Comparison of ENCODE assay signal across 9 cellular contexts in genomic region chr9:35661756-35662350, GRCh38. TPM values are rescaled to one million over a fixed set of nuclear protein-coding genes. Genes with fewer than 3 reads are reported as not detected.
DNase-seq lines count a peak whose midpoint lies in the region; ATAC-seq and TF ChIP-seq lines count a peak whose summit lies in the region.
"Had no signal": no experiment of that assay in that cellular context is flagged by ENCODE, and none has a peak within 500 bp of the region (broad histone marks: within the 10 kb centered on the region; RNA-seq: fewer than 3 reads in every experiment).

No MANE protein-coding gene starts in this region.

- no peak for TF ChIP-seq CTCF in hepatocyte (IDR thresholded peaks at IDR 0.05; ENCODE audit: poor library complexity)
- TF ChIP-seq CTCF in testis (IDR thresholded peaks at IDR 0.05), result no peak
- no peak for TF ChIP-seq CTCF in MM.1S (IDR thresholded peaks at IDR 0.05; ENCODE audit: low read length)

- no peak for ATAC-seq in activated T-cell treated with anti-CD3 and anti-CD28 coated beads, Interleukin-2, amount 50 U/mL, for 4 hours

- peaks cover 3% of the 10 kb centered on the region for H3K27me3 Mint-ChIP-seq in activated T-cell treated with anti-CD3 and anti-CD28 coated beads, Interleukin-2, amount 50 U/mL, for 24 hours
- peaks cover 3% of the 10 kb centered on the region for H3K27me3 Mint-ChIP-seq in activated T-cell treated with anti-CD3 and anti-CD28 coated beads, Interleukin-2, amount 50 U/mL, for 4 hours (ENCODE audit: low read depth)

- peak overlapping the region; percentile 50 for H3K27ac ChIP-seq in hepatocyte
- peak overlapping the region; percentile 36 to 77 for H3K27ac ChIP-seq in testis
- no peak overlapping the region for H3K27ac ChIP-seq in MM.1S (ENCODE audit: low read length)

- H3K4me1 ChIP-seq in hepatocyte (ENCODE audit: insufficient read depth), result peaks cover 11% of the 10 kb centered on the region
- peaks cover 19% of the 10 kb centered on the region for H3K4me1 ChIP-seq in testis
- peaks cover 22% of the 10 kb centered on the region for H3K4me1 ChIP-seq in MM.1S (ENCODE audit: low read length)

- peaks cover 78% of the 10 kb centered on the region for H3K4me1 Mint-ChIP-seq in activated T-cell treated with anti-CD3 and anti-CD28 coated beads, Interleukin-2, amount 50 U/mL, for 24 hours (ENCODE audit: low read depth)
- H3K4me1 Mint-ChIP-seq in activated T-cell treated with anti-CD3 and anti-CD28 coated beads, Interleukin-2, amount 50 U/mL, for 4 hours (ENCODE audit: low read depth), result peaks cover 75% of the 10 kb centered on the region

- H3F3A ChIP-seq in MM.1S (ENCODE audit: insufficient read depth, low read length), result peaks cover 36% of the 10 kb centered on the region

- H3K4me3 ChIP-seq in hepatocyte, result no peak overlapping the region
- H3K4me3 ChIP-seq in testis, result no peak overlapping the region
- H3K4me3 ChIP-seq in MM.1S (ENCODE audit: low read length), result no peak overlapping the region

- H3K27me3 ChIP-seq in hepatocyte (no peaks in the 10 kb centered on the region), testis (no peaks in the 10 kb centered on the region), MM.1S (replicated peaks; ENCODE audit: insufficient read depth, low read length) (no peaks in the 10 kb centered on the region)

- H3K36me3 ChIP-seq in hepatocyte (replicated peaks; ENCODE audit: insufficient read depth, low read depth), result no peaks in the 10 kb centered on the region
- no peaks in the 10 kb centered on the region for H3K36me3 ChIP-seq in testis (ENCODE audit: low read depth, missing control alignments)
- no peaks in the 10 kb centered on the region for H3K36me3 ChIP-seq in MM.1S (replicated peaks; ENCODE audit: insufficient read depth, low read length)

- H3K9me3 Mint-ChIP-seq in activated T-cell treated with anti-CD3 and anti-CD28 coated beads, Interleukin-2, amount 50 U/mL, for 24 hours, result no peaks in the 10 kb centered on the region
- peaks cover 3% of the 10 kb centered on the region for H3K9me3 Mint-ChIP-seq in activated T-cell treated with anti-CD3 and anti-CD28 coated beads, Interleukin-2, amount 50 U/mL, for 4 hours

- H4K20me1 ChIP-seq in hepatocyte (ENCODE audit: insufficient read depth, poor library complexity, severe bottlenecking) (no peaks in the 10 kb centered on the region), MM.1S (ENCODE audit: insufficient read depth, low read length) (no peaks in the 10 kb centered on the region)

- H3K4me2 ChIP-seq in hepatocyte (no peak overlapping the region), MM.1S (ENCODE audit: low read depth, low read length) (no peak overlapping the region)

- no peak overlapping the region for H3K9ac ChIP-seq in MM.1S (ENCODE audit: low read length)

- H3K79me2 ChIP-seq in hepatocyte (peaks cover 11% of the 10 kb centered on the region), MM.1S (ENCODE audit: low read length) (peaks cover 14% of the 10 kb centered on the region)

- H3K9me2 ChIP-seq in hepatocyte (replicated peaks; ENCODE audit: insufficient read depth), result no peaks in the 10 kb centered on the region
- no peaks in the 10 kb centered on the region for H3K9me2 ChIP-seq in MM.1S (replicated peaks; ENCODE audit: insufficient read depth, low read length)

- TF ChIP-seq POLR2A in testis (IDR thresholded peaks at IDR 0.05), result no peak

- H3K9me3 ChIP-seq in hepatocyte (ENCODE audit: low read depth) (no peaks in the 10 kb centered on the region), testis (no peaks in the 10 kb centered on the region), MM.1S (replicated peaks; ENCODE audit: insufficient read depth, low read length) (no peaks in the 10 kb centered on the region)

- H2AFZ ChIP-seq in hepatocyte (no peak overlapping the region), MM.1S (ENCODE audit: low read length) (no peak overlapping the region)

- H3K36me3 Mint-ChIP-seq in activated T-cell treated with anti-CD3 and anti-CD28 coated beads, Interleukin-2, amount 50 U/mL, for 24 hours (ENCODE audit: low read depth), result peaks cover 49% of the 10 kb centered on the region
- H3K36me3 Mint-ChIP-seq in activated T-cell treated with anti-CD3 and anti-CD28 coated beads, Interleukin-2, amount 50 U/mL, for 4 hours (ENCODE audit: insufficient read depth), result peaks cover 10% of the 10 kb centered on the region

- 86% methylated on average over 3 of the region's 3 CpGs for WGBS in hepatocyte (ENCODE audit: low lambda C conversion rate, missing lambda C conversion rate)
- WGBS in testis, 2 donors, result 74 to 89% methylated on average over 3 of the region's 3 CpGs

- intact Hi-C loops in testis (cut with DNase I; ENCODE audit: low total_unique reads), result loop anchor here (10.0 kb wide), 1 partner anchor 63 kb away; no protein-coding TSS in a partner anchor

- no peak for DNase-seq in activated T-cell treated with anti-CD3 and anti-CD28 coated beads, Interleukin-2, amount 50 U/mL, for 24 hours
- DNase-seq in activated T-cell treated with anti-CD3 and anti-CD28 coated beads for 4 hours (no peak), hepatocyte (ENCODE audit: low spot score) (no peak), testis (no peak), H4 (ENCODE audit: low spot score) (no peak), NCI-H1694 (lab: John Stamatoyannopoulos, UW) (no peak), MM.1S (no peak)
- DNase-seq in activated T-cell treated with anti-CD3 and anti-CD28 coated beads, Interleukin-2, amount 50 U/mL, for 4 hours, result no peak

- peak overlapping the region; percentile 77 for H3K27ac Mint-ChIP-seq in activated T-cell treated with anti-CD3 and anti-CD28 coated beads, Interleukin-2, amount 50 U/mL, for 24 hours

- no peak overlapping the region for H3K4me3 Mint-ChIP-seq in activated T-cell treated with anti-CD3 and anti-CD28 coated beads, Interleukin-2, amount 50 U/mL, for 24 hours
- H3K4me3 Mint-ChIP-seq in activated T-cell treated with anti-CD3 and anti-CD28 coated beads, Interleukin-2, amount 50 U/mL, for 4 hours, result peak overlapping the region; percentile 15

RNA-seq across cellular contexts. Expression of gene ARHGEF39, which starts 3.1 kb away (rescaled TPM):
- total RNA-seq in activated T-cell treated with anti-CD3 and anti-CD28 coated beads, Interleukin-2, amount 50 U/mL, for 4 hours, result 1 to 10 TPM; 1.1 to 1.2 (median 1.2) TPM
- total RNA-seq in hepatocyte, result 1.8 and 9.4 TPM in 2 replicates
- 5.2 and 5.6 TPM in 2 replicates for polyA plus RNA-seq in hepatocyte
- 1 to 10 TPM; 2.2 to 6.5 TPM for total RNA-seq in testis
- 7.0 TPM for polyA plus RNA-seq in testis (ENCODE audit: insufficient read depth, low read depth, low replicate concordance)
- 16.9 and 44.9 TPM in 2 replicates for total RNA-seq in H4 (2014; rRNA removed; shearing (Covaris generic))

RNA-seq across cellular contexts. Expression of gene CCDC107, which starts 3.8 kb away (rescaled TPM):
- total RNA-seq in activated T-cell treated with anti-CD3 and anti-CD28 coated beads, Interleukin-2, amount 50 U/mL, for 4 hours, result 10 to 100 TPM; 11.1 to 12.5 (median 12.0) TPM
- 12.1 and 13.8 TPM in 2 replicates for total RNA-seq in hepatocyte
- polyA plus RNA-seq in hepatocyte, result 39.5 and 42.2 TPM in 2 replicates
- total RNA-seq in testis, result 10 to 100 TPM; 13.4 to 19.0 TPM
- polyA plus RNA-seq in testis (ENCODE audit: insufficient read depth, low read depth, low replicate concordance), result 17.2 TPM
- 6.3 and 7.9 TPM in 2 replicates for total RNA-seq in H4 (2014; rRNA removed; shearing (Covaris generic))

RNA-seq across cellular contexts. Expression of gene RMRP, which starts 4.0 kb away (rescaled TPM):
- over 10,000 TPM; 12,907 to 15,791 (median 13,372) TPM for total RNA-seq in activated T-cell treated with anti-CD3 and anti-CD28 coated beads, Interleukin-2, amount 50 U/mL, for 4 hours
- total RNA-seq in hepatocyte, result 1,377 and 3,174 TPM in 2 replicates
- not detected in 2 replicates for polyA plus RNA-seq in hepatocyte
- over 10,000 TPM in 1 of 2 donors, 1,000 to 10,000 TPM in 1; 4,421 to 15,053 TPM for total RNA-seq in testis
- not detected for polyA plus RNA-seq in testis (ENCODE audit: insufficient read depth, low read depth, low replicate concordance)
- 4,639 and 15,849 TPM in 2 replicates for total RNA-seq in H4 (2014; rRNA removed; shearing (Covaris generic))
- polyA plus RNA-seq: neural cell had no signal

RNA-seq across cellular contexts. Expression of gene SIT1, which starts 11.1 kb away (rescaled TPM):
- 10 to 100 TPM; 21.8 to 23.8 (median 22.9) TPM for total RNA-seq in activated T-cell treated with anti-CD3 and anti-CD28 coated beads, Interleukin-2, amount 50 U/mL, for 4 hours
- total RNA-seq in hepatocyte, result not detected in 2 replicates
- not detected in 2 replicates for polyA plus RNA-seq in hepatocyte
- total RNA-seq in testis, result under 1 TPM in 1 of 2 donors, not detected in 1; 0.43 TPM
- polyA plus RNA-seq in testis (ENCODE audit: insufficient read depth, low read depth, low replicate concordance), result 1.6 TPM
- not detected in 2 replicates for total RNA-seq in H4 (2014; rRNA removed; shearing (Covaris generic))
- polyA plus RNA-seq: neural cell had no signal

RNA-seq across cellular contexts. Expression of gene CA9, which starts 11.9 kb away (rescaled TPM):
- total RNA-seq in activated T-cell treated with anti-CD3 and anti-CD28 coated beads, Interleukin-2, amount 50 U/mL, for 4 hours, result under 1 TPM in 2 of 3 donors, not detected in 1; 0.24 to 0.46 TPM
- total RNA-seq in hepatocyte (0.27 TPM in 1 of 2 replicates, not detected in the other), testis (10 to 100 TPM; 11.0 to 36.8 TPM)
- polyA plus RNA-seq in hepatocyte (2.1 and 2.4 TPM in 2 replicates), testis (ENCODE audit: insufficient read depth, low read depth, low replicate concordance) (50.5 TPM)
- 1.3 and 2.1 TPM in 2 replicates for total RNA-seq in H4 (2014; rRNA removed; shearing (Covaris generic))
- polyA plus RNA-seq: neural cell had no signal
